In genomic region chr2:24046599-24046929, GRCh38 we compare ENCODE assay signal across 1 cellular context.
TF ChIP-seq lines count a peak whose summit lies in the region.

No MANE protein-coding gene starts in this region.

TF ChIP-seq in endothelial cell of umbilical vein, 7 proteins besides CTCF, POLR2A, EP300 and RAD21:
- no peak for TF ChIP-seq POLR2AphosphoS5 (IDR thresholded peaks at IDR 0.05; ENCODE audit: insufficient read depth, low read depth, low read length)
